Comparison of ENCODE assay signal across 8 cellular contexts in genomic region chr2:97995026-97995733, GRCh38. TPM values are rescaled to one million over a fixed set of nuclear protein-coding genes. Genes with fewer than 3 reads are reported as not detected.
DNase-seq lines count a peak whose midpoint lies in the region; ATAC-seq and TF ChIP-seq lines count a peak whose summit lies in the region.

No MANE protein-coding gene starts in this region.

- peak overlapping the region; percentile 86 to 93 for H3K4me3 ChIP-seq in right atrium auricular region
- peak overlapping the region; percentile 92 for H3K4me3 ChIP-seq in retinal pigment epithelial cell (ENCODE audit: low read length)

- no peaks in the 10 kb centered on the region for H3K9me3 ChIP-seq in right atrium auricular region

- H3K4me1 ChIP-seq in right atrium auricular region: peaks cover 0 to 39% of the 10 kb centered on the region in 2 donors

- H3K27ac ChIP-seq in right atrium auricular region: peak overlapping the region; percentile 97 to 98

- ATAC-seq in GM19455 (IDR thresholded peaks at IDR 0.05; ENCODE audit: unreplicated experiment) (peak; percentile 38), HG03565 (IDR thresholded peaks at IDR 0.05; ENCODE audit: unreplicated experiment) (peak; percentile 20)
- peak; percentile 36 to 45 for ATAC-seq in activated naive CD4-positive, alpha-beta T cell treated with anti-CD3 and anti-CD28 coated beads, Interleukin-2, amount 50 U/mL, for 72 hours

- peak overlapping the region; percentile 91 to 95 for H3K27ac Mint-ChIP-seq in activated naive CD4-positive, alpha-beta T cell treated with anti-CD3 and anti-CD28 coated beads, Interleukin-2, amount 50 U/mL, for 72 hours

- H3K9me3 Mint-ChIP-seq in activated naive CD4-positive, alpha-beta T cell treated with anti-CD3 and anti-CD28 coated beads, Interleukin-2, amount 50 U/mL, for 72 hours: no peaks in the 10 kb centered on the region

- H3K36me3 ChIP-seq in right atrium auricular region: no peaks in the 10 kb centered on the region

- H3K27me3 ChIP-seq in right atrium auricular region: no peaks in the 10 kb centered on the region

- peak; percentile 50 for DNase-seq in COR-L47 (lab: John Stamatoyannopoulos, UW)
- peak; percentile 27 for DNase-seq in SK-N-DZ (ENCODE audit: low spot score)
- peak; percentile 60 to 71 for DNase-seq in activated naive CD4-positive, alpha-beta T cell treated with anti-CD3 and anti-CD28 coated beads, Interleukin-2, amount 50 U/mL, for 72 hours (ENCODE audit: low spot score in 2 of 2)
- DNase-seq in right atrium auricular region (ENCODE audit: low spot score): no peak
- no peak for DNase-seq in retinal pigment epithelial cell (ENCODE audit: low read depth)
- no peak for DNase-seq in NCI-H226

- peaks cover 0 to 11% of the 10 kb centered on the region in 2 donors for H3K36me3 Mint-ChIP-seq in activated naive CD4-positive, alpha-beta T cell treated with anti-CD3 and anti-CD28 coated beads, Interleukin-2, amount 50 U/mL, for 72 hours

- TF ChIP-seq CTCF in right atrium auricular region (IDR thresholded peaks at IDR 0.05) (no peak), retinal pigment epithelial cell (conservative IDR thresholded peaks at IDR 0.05; ENCODE audit: low read depth, low read length) (no peak)

RNA-seq across cellular contexts. Expression of gene TMEM131, which starts 0.6 kb away (rescaled TPM):
- polyA plus RNA-seq in SK-N-DZ (2014; cell fraction: cytosol; rRNA removed): 7.8 and 10.3 TPM in 2 replicates
- polyA plus RNA-seq in SK-N-DZ (2014; cell fraction: nucleus; rRNA removed): 8.5 and 24.6 TPM in 2 replicates
- 10 to 100 TPM; 29.0 to 31.7 TPM for total RNA-seq in activated naive CD4-positive, alpha-beta T cell treated with anti-CD3 and anti-CD28 coated beads, Interleukin-2, amount 50 U/mL, for 72 hours
- total RNA-seq in right atrium auricular region: 10 to 100 TPM; 20.7 to 21.8 TPM

Comparison
In these comparisons a context has a peak if more than half of its experiments do, and no peak if none do; other contexts are left out.
1. DNase-seq: peak in COR-L47 (single experiment), SK-N-DZ (single experiment) and activated naive CD4-positive, alpha-beta T cell treated with anti-CD3 and anti-CD28 coated beads, Interleukin-2, amount 50 U/mL, for 72 hours (2 of 2); none in right atrium auricular region (single experiment), retinal pigment epithelial cell (single experiment) and NCI-H226 (single experiment).
2. Peak in every context shown above with its lines, with median percentiles within 50 percentile points of each other: ATAC-seq.